Comparison of ENCODE assay signal across 22 cellular contexts in the genomic region with DNA sequence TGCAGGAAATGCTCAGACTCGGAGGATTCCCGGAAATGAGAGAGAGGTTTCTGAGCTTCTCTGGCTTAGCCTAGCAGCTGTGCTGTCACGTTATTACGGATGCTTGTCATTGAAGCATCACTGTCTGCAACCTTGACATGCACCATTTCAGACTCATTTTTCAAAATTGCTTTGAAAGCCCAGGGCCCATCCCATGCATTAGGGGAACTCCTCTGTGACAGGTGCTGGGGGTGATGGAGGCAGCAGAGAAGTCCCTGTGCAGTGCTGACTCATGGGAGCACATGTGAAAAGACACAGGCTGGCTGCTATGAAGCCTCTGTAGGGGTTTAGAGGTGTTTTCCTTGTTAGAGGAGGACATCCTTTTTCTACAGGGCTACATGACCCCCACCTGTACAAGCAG.
DNase-seq lines count a peak whose midpoint lies in the region; ATAC-seq, FAIRE-seq and TF ChIP-seq lines count a peak whose summit lies in the region.
"Had no signal": no experiment of that assay in that cellular context is flagged by ENCODE, and none has a peak within 500 bp of the region (broad histone marks: within the 10 kb centered on the region; RNA-seq: fewer than 3 reads in every experiment).

No MANE protein-coding gene starts in this region.

- H3K4me3 ChIP-seq in GM06990 (replicated peaks; ENCODE audit: low read depth, low read length): no peak overlapping the region
- no peak overlapping the region for H3K4me3 ChIP-seq in GM12878
- no peak overlapping the region for H3K4me3 ChIP-seq in foreskin fibroblast (ENCODE audit: low read depth in 1 of 2, low read length in 2 of 2)
- no peak overlapping the region for H3K4me3 ChIP-seq in coronary artery
- H3K4me3 ChIP-seq: BLaER1, K562 had no signal

- no peak for TF ChIP-seq POLR2A in GM12878 (IDR thresholded peaks at IDR 0.05; ENCODE audit: low read depth, low read length)

- H3K27ac ChIP-seq in GM12878 (ENCODE audit: control insufficient read depth, insufficient read depth) (no peak overlapping the region), coronary artery (no peak overlapping the region)
- H3K27ac ChIP-seq: BLaER1 had no signal

- CTCF ChIA-PET in GM12878 (lab: Yijun Ruan, JAX): interaction anchor here (0.6 kb wide), 1 partner anchor 398 kb away, joined by 3 read pairs; no protein-coding TSS in a partner anchor

- no peak for FAIRE-seq in GM12878 (lab: Jason Lieb, UNC)
- FAIRE-seq: K562 had no signal

- no peaks in the 10 kb centered on the region for H3K4me1 ChIP-seq in GM12878 (ENCODE audit: control insufficient read depth, insufficient read depth, low read length)

- no peaks in the 10 kb centered on the region for H3K27me3 ChIP-seq in GM06990 (replicated peaks; ENCODE audit: control insufficient read depth, insufficient read depth, low read length)
- no peaks in the 10 kb centered on the region; a peak in 1 of 4 replicates for H3K27me3 ChIP-seq in GM12878 (replicated peaks in 1 of 2; ENCODE audit: control insufficient read depth in 2 of 2, insufficient read depth in 2 of 2, low read length in 1 of 2)
- H3K27me3 ChIP-seq: BLaER1 had no signal

- BruUV-seq in GM12878 (replicated peaks; lab: Mats Ljungman, UMichigan): no TSS peak

- no peaks in the 10 kb centered on the region for H3K79me2 ChIP-seq in GM12878 (ENCODE audit: control insufficient read depth, insufficient read depth, low read length)

- H3K9ac ChIP-seq in GM12878 (ENCODE audit: control insufficient read depth, insufficient read depth, low read length): no peak overlapping the region
- H3K9ac ChIP-seq: BLaER1 had no signal

- DNase-seq in GM06990 (ENCODE audit: extremely low read depth, insufficient read length): peak; percentile 24
- no peak for DNase-seq in GM12878 (ENCODE audit: low read depth, low spot score)
- no peak for DNase-seq in foreskin fibroblast
- DNase-seq in coronary artery (ENCODE audit: low spot score): no peak
- DNase-seq: CD4-positive, alpha-beta memory T cell; DMS79; GOT3; NCI-H1105; NCI-H2107; NCI-H226; NCI-H524; PC-3; RPMI8226; SIG-M5; T-helper 1 cell; T-helper 9 cell had no signal

- H4K20me1 ChIP-seq in GM12878 (ENCODE audit: control insufficient read depth, insufficient read depth): no peaks in the 10 kb centered on the region
- H4K20me1 ChIP-seq: BLaER1 had no signal

- POLR2A ChIA-PET in GM12878 (lab: Charles Lee): no interaction called here

- no peaks in the 10 kb centered on the region for H3K9me3 ChIP-seq in GM12878 (replicated peaks; ENCODE audit: control insufficient read depth, insufficient read depth, low read length)
- H3K9me3 ChIP-seq: BLaER1 had no signal

- SMC1A ChIA-PET in GM12878 (lab: Charles Lee; ENCODE audit: uncharacterized antibody, unreplicated experiment): no interaction called here

- intact Hi-C loops in GM12878 (cut with micrococcal nuclease; ENCODE audit: unreplicated experiment): no loop called here

- TF ChIP-seq RAD21 in GM12878 (IDR thresholded peaks at IDR 0.05; ENCODE audit: insufficient read depth, low read depth, low read length): no peak

- WGBS in GM12878 (ENCODE audit: insufficient coverage, insufficient replicate concordance, low lambda C conversion rate, missing lambda C conversion rate): 2% methylated on average over 4 of the region's 4 CpGs

- ATAC-seq in GM18868 (IDR thresholded peaks at IDR 0.05; ENCODE audit: unreplicated experiment): peak; percentile 77
- ATAC-seq in HG02852 (IDR thresholded peaks at IDR 0.05; ENCODE audit: unreplicated experiment): peak; percentile 78
- peak; percentile 74 for ATAC-seq in GM12878
- no peak for ATAC-seq in GM19463 (IDR thresholded peaks at IDR 0.05; ENCODE audit: unreplicated experiment)
- no peak for ATAC-seq in HG03097 (IDR thresholded peaks at IDR 0.05; ENCODE audit: low FRiP score, unreplicated experiment)
- ATAC-seq: K562, PC-3 had no signal

- no peak for TF ChIP-seq CTCF in GM06990 (IDR thresholded peaks at IDR 0.05; ENCODE audit: insufficient read depth, low read length, poor library complexity, severe bottlenecking)
- no peak for TF ChIP-seq CTCF in GM12878 (IDR thresholded peaks at IDR 0.05 in 2 of 3, conservative IDR thresholded peaks at IDR 0.05 in 1 of 3; ENCODE audit: control insufficient read depth in 2 of 3, extremely low read depth in 1 of 3, insufficient read depth in 1 of 3, low read depth in 3 of 3, low read length in 3 of 3)
- no peak for TF ChIP-seq CTCF in foreskin fibroblast (IDR thresholded peaks at IDR 0.05; ENCODE audit: low read depth, low read length)
- no peak for TF ChIP-seq CTCF in coronary artery (IDR thresholded peaks at IDR 0.05)

- no peaks in the 10 kb centered on the region for H3K36me3 ChIP-seq in GM06990 (ENCODE audit: control insufficient read depth, insufficient read depth, low read length)
- H3K36me3 ChIP-seq in GM12878 (ENCODE audit: control insufficient read depth in 2 of 2, insufficient read depth in 2 of 2, low read length in 1 of 2): no peaks in the 10 kb centered on the region
- H3K36me3 ChIP-seq: BLaER1 had no signal

- no peak overlapping the region for H3K4me2 ChIP-seq in GM12878 (ENCODE audit: control insufficient read depth, insufficient read depth)
- H3K4me2 ChIP-seq: BLaER1 had no signal

- RAD21 ChIA-PET in GM12878 (lab: Charles Lee; ENCODE audit: unreplicated experiment): no interaction called here

- in situ Hi-C loops in GM12878 (cut with MboI): no loop called here

- no peak for TF ChIP-seq EP300 in GM12878 (IDR thresholded peaks at IDR 0.05; ENCODE audit: borderline replicate concordance in 1 of 2, control insufficient read depth in 1 of 2, low read depth in 2 of 2, low read length in 2 of 2)

- H2AFZ ChIP-seq in GM12878 (ENCODE audit: control insufficient read depth, low read depth, low read length): no peak overlapping the region; the same call in 1 of the 2 replicates

TF ChIP-seq in GM12878, 131 proteins besides CTCF, POLR2A, EP300 and RAD21:
- TF ChIP-seq CREM (IDR thresholded peaks at IDR 0.05; ENCODE audit: low read depth) (0 out of 2 replicates have a peak, but pooled peaks have one; percentile 30), PML (IDR thresholded peaks at IDR 0.05; ENCODE audit: low read length) (no peak), CREB1 (IDR thresholded peaks at IDR 0.05; ENCODE audit: low read depth) (0 out of 2 replicates have a peak, but pooled peaks have one; percentile 43)
TF ChIP-seq in GM12878: peak in this region for 2.

Comparison
In these comparisons a context has a peak if more than half of its experiments do, and no peak if none do; other contexts are left out.
1. ATAC-seq: peak in GM18868 (single experiment), HG02852 (single experiment) and GM12878 (single experiment); none in GM19463 (single experiment) and HG03097 (single experiment).